Comparison of ENCODE assay signal across 17 cellular contexts in the genomic region with DNA sequence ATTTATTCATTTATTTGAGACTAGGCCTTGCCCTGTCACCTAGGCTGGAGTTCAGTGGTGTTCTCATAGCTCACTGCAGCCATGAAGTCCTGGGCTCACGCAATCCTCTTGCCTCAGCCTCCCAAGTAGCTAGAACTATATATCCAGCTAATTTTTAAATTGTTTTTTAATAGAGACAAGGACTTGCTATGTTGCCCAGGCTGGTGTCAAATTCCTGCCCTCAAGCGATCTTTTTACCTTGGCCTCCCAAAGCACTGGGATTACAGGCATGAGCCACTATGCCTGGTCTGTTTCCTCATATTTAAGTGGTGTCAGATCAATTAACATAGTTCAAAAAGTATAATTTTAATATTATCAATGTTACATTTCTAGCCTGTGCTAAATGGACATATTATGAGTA.
"Had no signal": no experiment of that assay in that cellular context is flagged by ENCODE, and none has a peak within 500 bp of the region (broad histone marks: within the 10 kb centered on the region; RNA-seq: fewer than 3 reads in every experiment).

No MANE protein-coding gene starts in this region.

- H3K9me3 Mint-ChIP-seq: activated CD4-positive, alpha-beta memory T cell treated with anti-CD3 and anti-CD28 coated beads, Interleukin-2, amount 10 ng/mL, durations not matched to agents 7 days and 5 days; activated naive CD4-positive, alpha-beta T cell treated with anti-CD3 and anti-CD28 coated beads, Interleukin-2, amount 10 ng/mL, durations not matched to agents 7 days and 5 days; activated naive CD8-positive, alpha-beta T cell treated with anti-CD3 and anti-CD28 coated beads, Interleukin-2, amount 50 U/mL, for 24 hours; effector memory CD8-positive, alpha-beta T cell; naive thymus-derived CD4-positive, alpha-beta T cell; neural progenitor cell; stimulated activated naive CD8-positive, alpha-beta T cell treated with anti-CD3 and anti-CD28 coated beads, Interleukin-15, amount 100 ng/mL, for 72 hours had no signal

- H3K4me3 Mint-ChIP-seq: activated CD4-positive, alpha-beta memory T cell treated with anti-CD3 and anti-CD28 coated beads, Interleukin-2, amount 10 ng/mL, durations not matched to agents 7 days and 5 days; activated CD8-positive, alpha-beta memory T cell treated with anti-CD3 and anti-CD28 coated beads, Interleukin-2, amount 10 ng/mL, durations not matched to agents 7 days and 5 days; activated naive CD4-positive, alpha-beta T cell treated with anti-CD3 and anti-CD28 coated beads, Interleukin-2, amount 10 ng/mL, durations not matched to agents 7 days and 5 days; activated naive CD8-positive, alpha-beta T cell treated with anti-CD3 and anti-CD28 coated beads, Interleukin-2, amount 50 U/mL, for 24 hours; naive thymus-derived CD4-positive, alpha-beta T cell; neural progenitor cell; stimulated activated naive CD8-positive, alpha-beta T cell treated with anti-CD3 and anti-CD28 coated beads, Interleukin-15, amount 100 ng/mL, for 72 hours had no signal

- H2AFZ ChIP-seq: neural progenitor cell had no signal

- H3K4me3 ChIP-seq: neural progenitor cell, prostate gland, upper lobe of left lung had no signal

- H3K9ac ChIP-seq: neural progenitor cell had no signal

- H3K27me3 ChIP-seq: neural progenitor cell, upper lobe of left lung had no signal

- H3K27me3 Mint-ChIP-seq: activated CD4-positive, alpha-beta memory T cell treated with anti-CD3 and anti-CD28 coated beads, Interleukin-2, amount 10 ng/mL, durations not matched to agents 7 days and 5 days; activated CD8-positive, alpha-beta memory T cell treated with anti-CD3 and anti-CD28 coated beads, Interleukin-2, amount 10 ng/mL, durations not matched to agents 7 days and 5 days; activated naive CD4-positive, alpha-beta T cell treated with anti-CD3 and anti-CD28 coated beads, Interleukin-2, amount 10 ng/mL, durations not matched to agents 7 days and 5 days; activated naive CD8-positive, alpha-beta T cell treated with anti-CD3 and anti-CD28 coated beads, Interleukin-2, amount 50 U/mL, for 24 hours; effector memory CD8-positive, alpha-beta T cell; naive thymus-derived CD4-positive, alpha-beta T cell; stimulated activated naive CD8-positive, alpha-beta T cell treated with anti-CD3 and anti-CD28 coated beads, Interleukin-15, amount 100 ng/mL, for 72 hours had no signal

- H3K9me3 ChIP-seq: prostate gland, upper lobe of left lung had no signal

- H3K36me3 ChIP-seq: neural progenitor cell, prostate gland, upper lobe of left lung had no signal

- H3K27ac Mint-ChIP-seq: activated CD4-positive, alpha-beta memory T cell treated with anti-CD3 and anti-CD28 coated beads, Interleukin-2, amount 10 ng/mL, durations not matched to agents 7 days and 5 days; activated CD8-positive, alpha-beta memory T cell treated with anti-CD3 and anti-CD28 coated beads, Interleukin-2, amount 10 ng/mL, durations not matched to agents 7 days and 5 days; activated naive CD4-positive, alpha-beta T cell treated with anti-CD3 and anti-CD28 coated beads, Interleukin-2, amount 10 ng/mL, durations not matched to agents 7 days and 5 days; activated naive CD8-positive, alpha-beta T cell treated with anti-CD3 and anti-CD28 coated beads, Interleukin-2, amount 50 U/mL, for 24 hours; brain; neural progenitor cell had no signal

- H3K27ac ChIP-seq: prostate gland, upper lobe of left lung had no signal

- ATAC-seq: activated CD8-positive, alpha-beta memory T cell treated with anti-CD3 and anti-CD28 coated beads, Interleukin-2, amount 10 ng/mL, durations not matched to agents 7 days and 5 days; activated naive CD8-positive, alpha-beta T cell treated with anti-CD3 and anti-CD28 coated beads, Interleukin-2, amount 50 U/mL, for 24 hours; effector memory CD8-positive, alpha-beta T cell; naive thymus-derived CD4-positive, alpha-beta T cell; right cardiac atrium; stimulated activated naive CD8-positive, alpha-beta T cell treated with anti-CD3 and anti-CD28 coated beads, Interleukin-15, amount 100 ng/mL, for 72 hours had no signal

- DNase-seq: activated CD4-positive, alpha-beta memory T cell treated with anti-CD3 and anti-CD28 coated beads, Interleukin-2, amount 10 ng/mL, durations not matched to agents 7 days and 5 days; activated CD4-positive, alpha-beta T cell treated with anti-CD3 and anti-CD28 coated beads for 48 hours; activated CD4-positive, CD25-positive, alpha-beta regulatory T cell; activated CD8-positive, alpha-beta memory T cell treated with anti-CD3 and anti-CD28 coated beads, Interleukin-2, amount 10 ng/mL, durations not matched to agents 7 days and 5 days; activated naive CD4-positive, alpha-beta T cell treated with anti-CD3 and anti-CD28 coated beads, Interleukin-2, amount 10 ng/mL, durations not matched to agents 7 days and 5 days; activated naive CD8-positive, alpha-beta T cell treated with anti-CD3 and anti-CD28 coated beads, Interleukin-2, amount 50 U/mL, for 24 hours; anterior cingulate cortex; caudate nucleus; effector memory CD8-positive, alpha-beta T cell; mesenchymal stem cell; naive thymus-derived CD4-positive, alpha-beta T cell; right cardiac atrium; stimulated activated naive CD8-positive, alpha-beta T cell treated with anti-CD3 and anti-CD28 coated beads, Interleukin-15, amount 100 ng/mL, for 72 hours; upper lobe of left lung had no signal

- H3K36me3 Mint-ChIP-seq: brain, neural progenitor cell had no signal
